Comparison of ENCODE assay signal across 2 cellular contexts in genomic region chr4:41930139-41930831, GRCh38.
TF ChIP-seq lines count a peak whose summit lies in the region.

No MANE protein-coding gene starts in this region.

TF ChIP-seq in SK-N-SH, 30 proteins besides CTCF, POLR2A, EP300 and RAD21 (continued from another document):
- no peak for TF ChIP-seq ZBTB33 (IDR thresholded peaks at IDR 0.05; ENCODE audit: borderline replicate concordance, low read depth)
- TF ChIP-seq MEF2A (IDR thresholded peaks at IDR 0.05; ENCODE audit: borderline replicate concordance, low read depth) = no peak
- no peak for TF ChIP-seq JUND (IDR thresholded peaks at IDR 0.05)
- no peak for TF ChIP-seq USF2 (IDR thresholded peaks at IDR 0.05; ENCODE audit: borderline replicate concordance, low read depth, low read length)
- no peak for TF ChIP-seq RFX5 (IDR thresholded peaks at IDR 0.05; ENCODE audit: low read length)
- TF ChIP-seq USF1 (IDR thresholded peaks at IDR 0.05; ENCODE audit: borderline replicate concordance, low read depth) = no peak
- TF ChIP-seq MXI1 (IDR thresholded peaks at IDR 0.05; ENCODE audit: low read depth, low read length) = no peak
- TF ChIP-seq YY1 (IDR thresholded peaks at IDR 0.05; ENCODE audit: low read depth) = no peak
- no peak for TF ChIP-seq TEAD4 (IDR thresholded peaks at IDR 0.05; ENCODE audit: borderline replicate concordance, insufficient read depth)

TF ChIP-seq in SK-N-SH treated with all-trans-retinoic acid at 6 μM for 48 hours, 23 proteins besides CTCF, POLR2A, EP300 and RAD21 (continued from another document):
- TF ChIP-seq CSRNP3 (CRISPR knock-in tag; IDR thresholded peaks at IDR 0.05) = no peak
- no peak for TF ChIP-seq ZC3H10 (CRISPR knock-in tag; IDR thresholded peaks at IDR 0.05)
- TF ChIP-seq BACH2 (CRISPR knock-in tag; IDR thresholded peaks at IDR 0.05; ENCODE audit: borderline replicate concordance) = no peak
- no peak for TF ChIP-seq PPARA (CRISPR knock-in tag; IDR thresholded peaks at IDR 0.05; ENCODE audit: borderline replicate concordance)
- TF ChIP-seq ARNTL (CRISPR knock-in tag; IDR thresholded peaks at IDR 0.05; ENCODE audit: borderline replicate concordance, low read depth) = no peak
- TF ChIP-seq OSR1 (CRISPR knock-in tag; IDR thresholded peaks at IDR 0.05) = no peak
- no peak for TF ChIP-seq ZNF8 (CRISPR knock-in tag; IDR thresholded peaks at IDR 0.05)
- no peak for TF ChIP-seq ZFP30 (CRISPR knock-in tag; IDR thresholded peaks at IDR 0.05)
- TF ChIP-seq TSHZ2 (CRISPR knock-in tag; IDR thresholded peaks at IDR 0.05) = no peak
- no peak for TF ChIP-seq POU6F1 (CRISPR knock-in tag; IDR thresholded peaks at IDR 0.05; ENCODE audit: borderline replicate concordance, low read depth)
- TF ChIP-seq ZNF565 (CRISPR knock-in tag; conservative IDR thresholded peaks at IDR 0.05; ENCODE audit: low read depth) = no peak
